In the genomic region with DNA sequence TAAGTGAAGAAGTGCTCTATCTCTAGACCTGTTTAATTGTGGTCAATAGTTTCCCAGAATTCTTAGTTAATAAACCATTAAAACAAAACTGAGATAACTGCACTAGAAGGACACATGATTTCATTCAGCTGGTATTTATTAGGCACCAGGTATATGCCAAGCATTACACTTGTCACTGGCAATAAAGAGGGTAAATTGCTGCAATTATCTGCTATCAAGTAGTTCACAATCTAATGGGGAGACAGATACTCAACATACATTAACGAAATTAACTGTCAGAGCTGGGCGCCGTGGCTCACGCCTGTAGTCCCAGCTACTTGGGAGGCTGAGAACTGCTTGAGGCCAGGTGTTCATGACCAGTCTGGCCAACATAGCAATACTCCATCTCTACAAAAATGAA, we compare ENCODE assay signal across 16 cellular contexts.
A peak's percentile ranks its signal among the peaks of the same experiment; 100 is the strongest.
DNase-seq lines count a peak whose midpoint lies in the region; ATAC-seq, FAIRE-seq and TF ChIP-seq lines count a peak whose summit lies in the region.
"Had no signal": no experiment of that assay in that cellular context is flagged by ENCODE, and none has a peak within 500 bp of the region (broad histone marks: within the 10 kb centered on the region; RNA-seq: fewer than 3 reads in every experiment).

No MANE protein-coding gene starts in this region.

- no peak for FAIRE-seq in small intestine (lab: Jason Lieb, UNC)
- FAIRE-seq: G401.6, GM12892, H54 had no signal

- no peaks in the 10 kb centered on the region for H4K20me1 ChIP-seq in neural progenitor cell (ENCODE audit: low read depth)

- H3K9me3 Mint-ChIP-seq in endodermal cell (peaks cover 37% of the 10 kb centered on the region), neural progenitor cell (peaks cover 16% of the 10 kb centered on the region)

- H3K36me3 ChIP-seq in endodermal cell (ENCODE audit: control insufficient read depth, insufficient read depth, low read length) (peaks cover 15% of the 10 kb centered on the region), neural progenitor cell (peaks cover 9% of the 10 kb centered on the region), small intestine (ENCODE audit: control insufficient read depth in 2 of 2, insufficient read depth in 2 of 2, low read length in 2 of 2) (no peaks in the 10 kb centered on the region)
- H3K36me3 ChIP-seq: HAP-1 had no signal

- H3K4me1 ChIP-seq in endodermal cell (ENCODE audit: control insufficient read depth, insufficient read depth, low read length) (peaks cover 16% of the 10 kb centered on the region), neural progenitor cell (peaks cover 34% of the 10 kb centered on the region), small intestine (ENCODE audit: control insufficient read depth in 2 of 2, insufficient read depth in 1 of 2, low read depth in 1 of 2, low read length in 1 of 2) (peaks cover 3 to 5% of the 10 kb centered on the region in 2 donors)
- H3K4me1 ChIP-seq: HAP-1 had no signal

- H3K9me3 ChIP-seq in endodermal cell (ENCODE audit: control insufficient read depth, low read length) = peaks cover 34% of the 10 kb centered on the region
- H3K9me3 ChIP-seq in neural progenitor cell (ENCODE audit: low read depth) = no peaks in the 10 kb centered on the region
- no peaks in the 10 kb centered on the region for H3K9me3 ChIP-seq in small intestine (ENCODE audit: control insufficient read depth, low read depth)
- H3K9me3 ChIP-seq: HAP-1 had no signal

- H3K27me3 ChIP-seq in endodermal cell (ENCODE audit: control insufficient read depth, insufficient read depth, low read length, poor library complexity, severe bottlenecking) (no peaks in the 10 kb centered on the region), neural progenitor cell (no peaks in the 10 kb centered on the region), small intestine (ENCODE audit: control insufficient read depth in 2 of 2, insufficient read depth in 2 of 2, low read length in 2 of 2) (no peaks in the 10 kb centered on the region)

- intact Hi-C loops in posterior cingulate gyrus (cut with DNase I) = no loop called here

- H3K36me3 Mint-ChIP-seq in endodermal cell (ENCODE audit: low read depth) (peaks cover 30% of the 10 kb centered on the region), neural progenitor cell (peaks cover 23% of the 10 kb centered on the region)

- WGBS in endodermal cell (ENCODE audit: insufficient coverage in 1 of 2, insufficient read length in 1 of 2), 2 experiments = 93 to 100% methylated on average over 1 to 4 of the region's 4 CpGs
- 9 to 74% (median 48%) methylated on average over 4 of the region's 4 CpGs for WGBS in small intestine, 3 donors

- H3K4me2 ChIP-seq in neural progenitor cell = peak overlapping the region; percentile 53

- H3K27ac Mint-ChIP-seq in endodermal cell = no peak overlapping the region
- no peak overlapping the region for H3K27ac Mint-ChIP-seq in neural progenitor cell
- H3K27ac Mint-ChIP-seq: CD4-positive, alpha-beta memory T cell; HFFc6 had no signal

- peaks cover 23% of the 10 kb centered on the region for H3F3A ChIP-seq in neural progenitor cell (ENCODE audit: low read depth)

- no peak for ATAC-seq in HG03097 (IDR thresholded peaks at IDR 0.05; ENCODE audit: low FRiP score, unreplicated experiment)

- H3K4me3 Mint-ChIP-seq in endodermal cell (no peak overlapping the region), neural progenitor cell (no peak overlapping the region)
- H3K4me3 Mint-ChIP-seq: CD4-positive, alpha-beta memory T cell; HFFc6 had no signal

- H3K9ac ChIP-seq in endodermal cell (ENCODE audit: extremely low read depth, low read length, poor library complexity, severe bottlenecking) (no peak overlapping the region), neural progenitor cell (no peak overlapping the region)

- TF ChIP-seq CTCF in endodermal cell (conservative IDR thresholded peaks at IDR 0.05) (no peak), neural progenitor cell (IDR thresholded peaks at IDR 0.05) (no peak)

- H2AFZ ChIP-seq in neural progenitor cell (replicated peaks) = no peak overlapping the region

- H3K4me3 ChIP-seq in endodermal cell (ENCODE audit: low read length) (peak overlapping the region; percentile 36), neural progenitor cell (no peak overlapping the region), small intestine (ENCODE audit: low read depth in 1 of 2, low read length in 2 of 2) (no peak overlapping the region)
- H3K4me3 ChIP-seq: HAP-1 had no signal

- no peak for DNase-seq in endodermal cell
- DNase-seq in neural progenitor cell (ENCODE audit: low spot score) = no peak
- peak; percentile 93 for DNase-seq in small intestine
- no peak for DNase-seq in posterior cingulate gyrus
- DNase-seq in HuH-7 (ENCODE audit: low spot score) = no peak
- DNase-seq: Calu3; CD4-positive, alpha-beta memory T cell; COR-L47; DND-41; GOT3; HFFc6 had no signal

- no peaks in the 10 kb centered on the region for H3K27me3 Mint-ChIP-seq in endodermal cell (ENCODE audit: insufficient read depth)
- peaks cover 4% of the 10 kb centered on the region for H3K27me3 Mint-ChIP-seq in neural progenitor cell (ENCODE audit: insufficient read depth, low read depth)
- H3K27me3 Mint-ChIP-seq: CD4-positive, alpha-beta memory T cell had no signal

- no peaks in the 10 kb centered on the region for H3K79me2 ChIP-seq in neural progenitor cell (ENCODE audit: low read depth)

- H3K4me1 Mint-ChIP-seq in endodermal cell (peaks cover 28% of the 10 kb centered on the region), neural progenitor cell (peaks cover 28% of the 10 kb centered on the region)

- no peak overlapping the region for H3K27ac ChIP-seq in endodermal cell (ENCODE audit: low read depth, low read length)
- no peak overlapping the region for H3K27ac ChIP-seq in neural progenitor cell
- no peak overlapping the region for H3K27ac ChIP-seq in small intestine (ENCODE audit: low read depth in 1 of 2, low read length in 1 of 2)
